In the genomic region with DNA sequence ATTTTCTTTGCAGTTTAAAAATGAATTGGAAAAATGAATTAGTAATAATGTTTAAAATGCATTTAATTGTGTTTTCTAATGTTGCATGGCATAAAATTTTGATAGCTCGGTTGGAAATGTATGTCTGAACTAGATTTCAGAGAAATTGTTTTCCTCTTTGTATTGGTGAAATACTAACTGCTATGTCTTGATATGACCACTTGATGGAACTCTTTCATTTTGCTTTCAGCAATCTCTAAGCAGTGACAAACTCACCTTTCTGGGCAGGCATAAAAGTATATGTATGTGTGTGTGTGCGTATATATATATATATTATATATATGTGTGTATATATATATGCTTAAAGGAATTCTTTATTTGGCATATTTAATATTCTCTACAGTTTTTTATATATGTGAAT, we compare ENCODE assay signal across 9 cellular contexts.
DNase-seq lines count a peak whose midpoint lies in the region; ATAC-seq and TF ChIP-seq lines count a peak whose summit lies in the region.
"Had no signal": no experiment of that assay in that cellular context is flagged by ENCODE, and none has a peak within 500 bp of the region (broad histone marks: within the 10 kb centered on the region; RNA-seq: fewer than 3 reads in every experiment).

No MANE protein-coding gene starts in this region.

- DNase-seq in HT1080 (ENCODE audit: low read depth) = peak; percentile 2
- peak; percentile 44 for DNase-seq in kidney tubule cell (ENCODE audit: low spot score)
- DNase-seq in activated T-helper 1 cell treated with anti-CD3 and anti-CD28 coated beads, Interleukin-12 subunit alpha, Interleukin-12 subunit beta, Interleukin-2, Interleukin-4 antibody, amounts not matched to agents 30 ng/mL and 10 ng/mL and 1 ng/mL, durations not matched to agents 14 hours and 24 hours and 36 hours (ENCODE audit: low spot score) = no peak
- DNase-seq in HuH-7 (ENCODE audit: low spot score) = no peak
- no peak for DNase-seq in activated T-cell treated with anti-CD3 and anti-CD28 coated beads, Interleukin-2, amount 50 U/mL, for 72 hours

- H3K9me3 Mint-ChIP-seq in activated T-helper 1 cell treated with anti-CD3 and anti-CD28 coated beads, Interleukin-12 subunit alpha, Interleukin-12 subunit beta, Interleukin-2, Interleukin-4 antibody, amounts not matched to agents 30 ng/mL and 10 ng/mL and 1 ng/mL, durations not matched to agents 14 hours and 24 hours and 36 hours = peaks cover 12% of the 10 kb centered on the region
- H3K9me3 Mint-ChIP-seq in activated T-cell treated with anti-CD3 and anti-CD28 coated beads, Interleukin-2, amount 50 U/mL, for 72 hours = peaks cover 4 to 6% of the 10 kb centered on the region in 2 donors

- ATAC-seq in activated T-cell treated with anti-CD3 and anti-CD28 coated beads, Interleukin-2, amount 50 U/mL, for 72 hours (replicated peaks in 1 of 2) = no peak
- ATAC-seq in GM18520 (IDR thresholded peaks at IDR 0.05; ENCODE audit: unreplicated experiment) = no peak

- H3K36me3 Mint-ChIP-seq in activated T-helper 1 cell treated with anti-CD3 and anti-CD28 coated beads, Interleukin-12 subunit alpha, Interleukin-12 subunit beta, Interleukin-2, Interleukin-4 antibody, amounts not matched to agents 30 ng/mL and 10 ng/mL and 1 ng/mL, durations not matched to agents 14 hours and 24 hours and 36 hours (ENCODE audit: low read depth) = no peaks in the 10 kb centered on the region
- H3K36me3 Mint-ChIP-seq in activated T-cell treated with anti-CD3 and anti-CD28 coated beads, Interleukin-2, amount 50 U/mL, for 72 hours (ENCODE audit: insufficient read depth in 2 of 2) = no peaks in the 10 kb centered on the region
- H3K36me3 Mint-ChIP-seq: activated naive CD8-positive, alpha-beta T cell had no signal

- no peak overlapping the region for H3K4me3 ChIP-seq in WI38 (ENCODE audit: low read depth, low read length)

- H3K27me3 Mint-ChIP-seq in activated T-helper 1 cell treated with anti-CD3 and anti-CD28 coated beads, Interleukin-12 subunit alpha, Interleukin-12 subunit beta, Interleukin-2, Interleukin-4 antibody, amounts not matched to agents 30 ng/mL and 10 ng/mL and 1 ng/mL, durations not matched to agents 14 hours and 24 hours and 36 hours (ENCODE audit: insufficient read depth) = no peaks in the 10 kb centered on the region
- no peaks in the 10 kb centered on the region for H3K27me3 Mint-ChIP-seq in activated T-cell treated with anti-CD3 and anti-CD28 coated beads, Interleukin-2, amount 50 U/mL, for 72 hours (ENCODE audit: low read depth)
- H3K27me3 Mint-ChIP-seq: activated naive CD8-positive, alpha-beta T cell had no signal

- intact Hi-C loops in activated T-helper 1 cell treated with anti-CD3 and anti-CD28 coated beads, Interleukin-12 subunit alpha, Interleukin-12 subunit beta, Interleukin-2, Interleukin-4 antibody, amounts not matched to agents 30 ng/mL and 10 ng/mL and 1 ng/mL, durations not matched to agents 14 hours and 24 hours and 36 hours (cut with micrococcal nuclease) = no loop called here

- H3K27ac Mint-ChIP-seq in activated T-helper 1 cell treated with anti-CD3 and anti-CD28 coated beads, Interleukin-12 subunit alpha, Interleukin-12 subunit beta, Interleukin-2, Interleukin-4 antibody, amounts not matched to agents 30 ng/mL and 10 ng/mL and 1 ng/mL, durations not matched to agents 14 hours and 24 hours and 36 hours = no peak overlapping the region
- no peak overlapping the region for H3K27ac Mint-ChIP-seq in activated T-cell treated with anti-CD3 and anti-CD28 coated beads, Interleukin-2, amount 50 U/mL, for 72 hours
- H3K27ac Mint-ChIP-seq: activated naive CD8-positive, alpha-beta T cell had no signal

- no peak overlapping the region for H3K4me3 Mint-ChIP-seq in activated T-helper 1 cell treated with anti-CD3 and anti-CD28 coated beads, Interleukin-12 subunit alpha, Interleukin-12 subunit beta, Interleukin-2, Interleukin-4 antibody, amounts not matched to agents 30 ng/mL and 10 ng/mL and 1 ng/mL, durations not matched to agents 14 hours and 24 hours and 36 hours
- no peak overlapping the region for H3K4me3 Mint-ChIP-seq in activated T-cell treated with anti-CD3 and anti-CD28 coated beads, Interleukin-2, amount 50 U/mL, for 72 hours
- H3K4me3 Mint-ChIP-seq: activated naive CD8-positive, alpha-beta T cell had no signal

- peak; percentile 63 for TF ChIP-seq CTCF in C4-2B (conservative IDR thresholded peaks at IDR 0.05)
- peak; percentile 8; the same call in 1 of the 2 replicates for TF ChIP-seq CTCF in WI38 (IDR thresholded peaks at IDR 0.05; ENCODE audit: low read depth, low read length)

- H3K27ac ChIP-seq in C4-2B = no peak overlapping the region

- H3K4me1 Mint-ChIP-seq in activated T-helper 1 cell treated with anti-CD3 and anti-CD28 coated beads, Interleukin-12 subunit alpha, Interleukin-12 subunit beta, Interleukin-2, Interleukin-4 antibody, amounts not matched to agents 30 ng/mL and 10 ng/mL and 1 ng/mL, durations not matched to agents 14 hours and 24 hours and 36 hours (ENCODE audit: low read depth) = no peaks in the 10 kb centered on the region
- H3K4me1 Mint-ChIP-seq in activated T-cell treated with anti-CD3 and anti-CD28 coated beads, Interleukin-2, amount 50 U/mL, for 72 hours (ENCODE audit: low read depth) = no peaks in the 10 kb centered on the region

Comparison
In these comparisons a context has a peak if more than half of its experiments do, and no peak if none do; other contexts are left out.
1. DNase-seq: peak in HT1080 (single experiment) and kidney tubule cell (single experiment); none in activated T-helper 1 cell treated with anti-CD3 and anti-CD28 coated beads, Interleukin-12 subunit alpha, Interleukin-12 subunit beta, Interleukin-2, Interleukin-4 antibody, amounts not matched to agents 30 ng/mL and 10 ng/mL and 1 ng/mL, durations not matched to agents 14 hours and 24 hours and 36 hours (single experiment), HuH-7 (single experiment) and activated T-cell treated with anti-CD3 and anti-CD28 coated beads, Interleukin-2, amount 50 U/mL, for 72 hours (0 of 2).